2 cellular contexts compared by ENCODE assay signal in the genomic region with DNA sequence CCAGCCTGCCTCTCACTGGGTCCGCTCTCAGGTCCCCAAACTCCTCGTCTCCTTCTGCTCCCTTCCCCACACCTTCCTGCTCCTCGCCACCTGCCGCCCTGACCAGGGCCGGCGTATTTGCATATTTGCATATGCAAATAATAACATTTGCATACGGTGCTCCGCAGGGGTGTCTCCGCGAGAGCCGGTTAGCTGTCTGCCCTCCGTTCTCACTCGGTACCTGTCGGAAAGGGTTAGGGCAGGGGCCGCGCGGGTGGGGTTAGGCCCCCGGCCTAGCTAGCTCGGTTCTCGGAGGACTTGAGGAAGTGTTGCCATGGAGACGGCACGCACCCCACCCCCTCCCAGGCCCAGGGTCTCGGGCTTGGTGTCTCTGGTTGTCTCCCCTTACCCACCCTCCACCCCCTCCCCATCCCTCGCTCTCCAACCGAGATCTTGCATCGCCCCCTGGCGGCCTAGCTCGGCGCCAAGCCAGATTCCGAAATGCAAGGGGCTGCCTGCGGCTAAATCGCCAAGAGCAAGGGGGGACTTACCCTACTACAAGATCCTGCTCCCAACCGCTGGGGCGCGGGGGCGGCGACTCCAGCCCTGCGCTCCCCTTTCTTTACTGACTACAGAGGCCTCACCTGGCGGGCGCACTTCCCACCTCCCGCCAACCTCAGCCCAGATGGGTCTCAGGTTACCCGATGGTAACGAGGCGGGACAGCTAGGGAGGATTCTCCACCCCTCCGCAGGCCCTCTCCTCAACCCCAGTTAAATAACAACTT.
TF ChIP-seq lines count a peak whose summit lies in the region.

No MANE protein-coding gene starts in this region.

TF ChIP-seq in HEK293, 187 proteins besides CTCF, POLR2A, EP300 and RAD21 (continued from another document and continues in another):
- TF ChIP-seq, protein P1, sequence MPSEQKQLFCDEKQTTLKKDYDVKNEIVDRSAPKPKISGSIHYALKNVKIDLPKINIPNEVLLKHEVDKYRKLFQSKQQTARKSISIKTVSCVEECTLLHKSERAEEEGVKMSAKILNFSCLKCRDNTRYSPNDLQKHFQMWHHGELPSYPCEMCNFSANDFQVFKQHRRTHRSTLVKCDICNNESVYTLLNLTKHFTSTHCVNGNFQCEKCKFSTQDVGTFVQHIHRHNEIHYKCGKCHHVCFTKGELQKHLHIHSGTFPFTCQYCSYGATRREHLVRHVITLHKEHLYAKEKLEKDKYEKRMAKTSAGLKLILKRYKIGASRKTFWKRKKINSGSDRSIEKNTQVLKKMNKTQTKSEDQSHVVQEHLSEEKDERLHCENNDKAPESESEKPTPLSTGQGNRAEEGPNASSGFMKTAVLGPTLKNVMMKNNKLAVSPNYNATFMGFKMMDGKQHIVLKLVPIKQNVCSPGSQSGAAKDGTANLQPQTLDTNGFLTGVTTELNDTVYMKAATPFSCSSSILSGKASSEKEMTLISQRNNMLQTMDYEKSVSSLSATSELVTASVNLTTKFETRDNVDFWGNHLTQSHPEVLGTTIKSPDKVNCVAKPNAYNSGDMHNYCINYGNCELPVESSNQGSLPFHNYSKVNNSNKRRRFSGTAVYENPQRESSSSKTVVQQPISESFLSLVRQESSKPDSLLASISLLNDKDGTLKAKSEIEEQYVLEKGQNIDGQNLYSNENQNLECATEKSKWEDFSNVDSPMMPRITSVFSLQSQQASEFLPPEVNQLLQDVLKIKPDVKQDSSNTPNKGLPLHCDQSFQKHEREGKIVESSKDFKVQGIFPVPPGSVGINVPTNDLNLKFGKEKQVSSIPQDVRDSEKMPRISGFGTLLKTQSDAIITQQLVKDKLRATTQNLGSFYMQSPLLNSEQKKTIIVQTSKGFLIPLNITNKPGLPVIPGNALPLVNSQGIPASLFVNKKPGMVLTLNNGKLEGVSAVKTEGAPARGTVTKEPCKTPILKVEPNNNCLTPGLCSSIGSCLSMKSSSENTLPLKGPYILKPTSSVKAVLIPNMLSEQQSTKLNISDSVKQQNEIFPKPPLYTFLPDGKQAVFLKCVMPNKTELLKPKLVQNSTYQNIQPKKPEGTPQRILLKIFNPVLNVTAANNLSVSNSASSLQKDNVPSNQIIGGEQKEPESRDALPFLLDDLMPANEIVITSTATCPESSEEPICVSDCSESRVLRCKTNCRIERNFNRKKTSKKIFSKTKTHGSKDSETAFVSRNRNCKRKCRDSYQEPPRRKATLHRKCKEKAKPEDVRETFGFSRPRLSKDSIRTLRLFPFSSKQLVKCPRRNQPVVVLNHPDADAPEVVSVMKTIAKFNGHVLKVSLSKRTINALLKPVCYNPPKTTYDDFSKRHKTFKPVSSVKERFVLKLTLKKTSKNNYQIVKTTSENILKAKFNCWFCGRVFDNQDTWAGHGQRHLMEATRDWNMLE (tag by site-specific recombination; conservative IDR thresholded peaks at IDR 0.05; ENCODE audit: low read depth), result no peak
- TF ChIP-seq ZNF544 (tag by site-specific recombination; IDR thresholded peaks at IDR 0.05) (no peak), ZNF112 (tag by site-specific recombination; IDR thresholded peaks at IDR 0.05) (no peak), ZNF571 (tag by site-specific recombination; IDR thresholded peaks at IDR 0.05) (no peak), ZNF660 (tag by site-specific recombination; IDR thresholded peaks at IDR 0.05) (peak; percentile 24; the same call in 1 of the 2 replicates), PATZ1 (tag by site-specific recombination; IDR thresholded peaks at IDR 0.05) (peak; percentile 93), ZNF629 (tag by site-specific recombination; IDR thresholded peaks at IDR 0.05) (no peak), GFI1B (tag by site-specific recombination; IDR thresholded peaks at IDR 0.05) (no peak), ZFP69B (tag by site-specific recombination; IDR thresholded peaks at IDR 0.05) (no peak), ZNF280D (tag by site-specific recombination; IDR thresholded peaks at IDR 0.05) (no peak), EGR2 (tag by site-specific recombination; IDR thresholded peaks at IDR 0.05; ENCODE audit: low read depth) (peak; percentile 53)
- TF ChIP-seq, protein P2, sequence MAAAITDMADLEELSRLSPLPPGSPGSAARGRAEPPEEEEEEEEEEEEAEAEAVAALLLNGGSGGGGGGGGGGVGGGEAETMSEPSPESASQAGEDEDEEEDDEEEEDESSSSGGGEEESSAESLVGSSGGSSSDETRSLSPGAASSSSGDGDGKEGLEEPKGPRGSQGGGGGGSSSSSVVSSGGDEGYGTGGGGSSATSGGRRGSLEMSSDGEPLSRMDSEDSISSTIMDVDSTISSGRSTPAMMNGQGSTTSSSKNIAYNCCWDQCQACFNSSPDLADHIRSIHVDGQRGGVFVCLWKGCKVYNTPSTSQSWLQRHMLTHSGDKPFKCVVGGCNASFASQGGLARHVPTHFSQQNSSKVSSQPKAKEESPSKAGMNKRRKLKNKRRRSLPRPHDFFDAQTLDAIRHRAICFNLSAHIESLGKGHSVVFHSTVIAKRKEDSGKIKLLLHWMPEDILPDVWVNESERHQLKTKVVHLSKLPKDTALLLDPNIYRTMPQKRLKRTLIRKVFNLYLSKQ (tag by site-specific recombination; IDR thresholded peaks at IDR 0.05; ENCODE audit: borderline replicate concordance), result no peak

TF ChIP-seq in WTC11, 78 proteins besides CTCF, POLR2A, EP300 and RAD21 (continued from another document and continues in another):
- TF ChIP-seq, protein P3, sequence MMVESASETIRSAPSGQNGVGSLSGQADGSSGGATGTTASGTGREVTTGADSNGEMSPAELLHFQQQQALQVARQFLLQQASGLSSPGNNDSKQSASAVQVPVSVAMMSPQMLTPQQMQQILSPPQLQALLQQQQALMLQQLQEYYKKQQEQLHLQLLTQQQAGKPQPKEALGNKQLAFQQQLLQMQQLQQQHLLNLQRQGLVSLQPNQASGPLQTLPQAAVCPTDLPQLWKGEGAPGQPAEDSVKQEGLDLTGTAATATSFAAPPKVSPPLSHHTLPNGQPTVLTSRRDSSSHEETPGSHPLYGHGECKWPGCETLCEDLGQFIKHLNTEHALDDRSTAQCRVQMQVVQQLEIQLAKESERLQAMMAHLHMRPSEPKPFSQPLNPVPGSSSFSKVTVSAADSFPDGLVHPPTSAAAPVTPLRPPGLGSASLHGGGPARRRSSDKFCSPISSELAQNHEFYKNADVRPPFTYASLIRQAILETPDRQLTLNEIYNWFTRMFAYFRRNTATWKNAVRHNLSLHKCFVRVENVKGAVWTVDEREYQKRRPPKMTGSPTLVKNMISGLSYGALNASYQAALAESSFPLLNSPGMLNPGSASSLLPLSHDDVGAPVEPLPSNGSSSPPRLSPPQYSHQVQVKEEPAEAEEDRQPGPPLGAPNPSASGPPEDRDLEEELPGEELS (CRISPR knock-in tag; IDR thresholded peaks at IDR 0.05), result no peak
- TF ChIP-seq ZNF232 (CRISPR knock-in tag; IDR thresholded peaks at IDR 0.05), result no peak
- no peak for TF ChIP-seq AR (CRISPR knock-in tag; IDR thresholded peaks at IDR 0.05)
- TF ChIP-seq, protein P4, sequence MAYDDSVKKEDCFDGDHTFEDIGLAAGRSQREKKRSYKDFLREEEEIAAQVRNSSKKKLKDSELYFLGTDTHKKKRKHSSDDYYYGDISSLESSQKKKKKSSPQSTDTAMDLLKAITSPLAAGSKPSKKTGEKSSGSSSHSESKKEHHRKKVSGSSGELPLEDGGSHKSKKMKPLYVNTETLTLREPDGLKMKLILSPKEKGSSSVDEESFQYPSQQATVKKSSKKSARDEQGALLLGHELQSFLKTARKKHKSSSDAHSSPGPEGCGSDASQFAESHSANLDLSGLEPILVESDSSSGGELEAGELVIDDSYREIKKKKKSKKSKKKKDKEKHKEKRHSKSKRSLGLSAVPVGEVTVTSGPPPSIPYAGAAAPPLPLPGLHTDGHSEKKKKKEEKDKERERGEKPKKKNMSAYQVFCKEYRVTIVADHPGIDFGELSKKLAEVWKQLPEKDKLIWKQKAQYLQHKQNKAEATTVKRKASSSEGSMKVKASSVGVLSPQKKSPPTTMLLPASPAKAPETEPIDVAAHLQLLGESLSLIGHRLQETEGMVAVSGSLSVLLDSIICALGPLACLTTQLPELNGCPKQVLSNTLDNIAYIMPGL (CRISPR knock-in tag; IDR thresholded peaks at IDR 0.05), result peak; percentile 38; the same call in 1 of the 2 replicates
- TF ChIP-seq, protein P5, sequence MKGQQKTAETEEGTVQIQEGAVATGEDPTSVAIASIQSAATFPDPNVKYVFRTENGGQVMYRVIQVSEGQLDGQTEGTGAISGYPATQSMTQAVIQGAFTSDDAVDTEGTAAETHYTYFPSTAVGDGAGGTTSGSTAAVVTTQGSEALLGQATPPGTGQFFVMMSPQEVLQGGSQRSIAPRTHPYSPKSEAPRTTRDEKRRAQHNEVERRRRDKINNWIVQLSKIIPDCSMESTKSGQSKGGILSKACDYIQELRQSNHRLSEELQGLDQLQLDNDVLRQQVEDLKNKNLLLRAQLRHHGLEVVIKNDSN (CRISPR knock-in tag; IDR thresholded peaks at IDR 0.05), result no peak
- no peak for TF ChIP-seq TEAD4 (CRISPR knock-in tag; IDR thresholded peaks at IDR 0.05)
- TF ChIP-seq ZNF671 (CRISPR knock-in tag; IDR thresholded peaks at IDR 0.05), result no peak
- TF ChIP-seq, protein P6, sequence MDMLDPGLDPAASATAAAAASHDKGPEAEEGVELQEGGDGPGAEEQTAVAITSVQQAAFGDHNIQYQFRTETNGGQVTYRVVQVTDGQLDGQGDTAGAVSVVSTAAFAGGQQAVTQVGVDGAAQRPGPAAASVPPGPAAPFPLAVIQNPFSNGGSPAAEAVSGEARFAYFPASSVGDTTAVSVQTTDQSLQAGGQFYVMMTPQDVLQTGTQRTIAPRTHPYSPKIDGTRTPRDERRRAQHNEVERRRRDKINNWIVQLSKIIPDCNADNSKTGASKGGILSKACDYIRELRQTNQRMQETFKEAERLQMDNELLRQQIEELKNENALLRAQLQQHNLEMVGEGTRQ (CRISPR knock-in tag; IDR thresholded peaks at IDR 0.05), result no peak
- TF ChIP-seq, protein P7, sequence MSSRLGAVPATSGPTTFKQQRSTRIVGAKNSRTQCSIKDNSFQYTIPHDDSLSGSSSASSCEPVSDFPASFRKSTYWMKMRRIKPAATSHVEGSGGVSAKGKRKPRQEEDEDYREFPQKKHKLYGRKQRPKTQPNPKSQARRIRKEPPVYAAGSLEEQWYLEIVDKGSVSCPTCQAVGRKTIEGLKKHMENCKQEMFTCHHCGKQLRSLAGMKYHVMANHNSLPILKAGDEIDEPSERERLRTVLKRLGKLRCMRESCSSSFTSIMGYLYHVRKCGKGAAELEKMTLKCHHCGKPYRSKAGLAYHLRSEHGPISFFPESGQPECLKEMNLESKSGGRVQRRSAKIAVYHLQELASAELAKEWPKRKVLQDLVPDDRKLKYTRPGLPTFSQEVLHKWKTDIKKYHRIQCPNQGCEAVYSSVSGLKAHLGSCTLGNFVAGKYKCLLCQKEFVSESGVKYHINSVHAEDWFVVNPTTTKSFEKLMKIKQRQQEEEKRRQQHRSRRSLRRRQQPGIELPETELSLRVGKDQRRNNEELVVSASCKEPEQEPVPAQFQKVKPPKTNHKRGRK (CRISPR knock-in tag; IDR thresholded peaks at IDR 0.05; ENCODE audit: borderline replicate concordance), result no peak
- TF ChIP-seq ARID4B (CRISPR knock-in tag; IDR thresholded peaks at IDR 0.05; ENCODE audit: borderline replicate concordance), result no peak; the same call in 1 of the 2 replicates
- TF ChIP-seq NR1H2 (CRISPR knock-in tag; IDR thresholded peaks at IDR 0.05), result no peak
- no peak for TF ChIP-seq IRF2 (CRISPR knock-in tag; IDR thresholded peaks at IDR 0.05; ENCODE audit: borderline replicate concordance, low read depth)
- no peak for TF ChIP-seq FOXK1 (CRISPR knock-in tag; IDR thresholded peaks at IDR 0.05)
- no peak for TF ChIP-seq JAZF1 (CRISPR knock-in tag; IDR thresholded peaks at IDR 0.05)
- no peak for TF ChIP-seq NR2C2 (CRISPR knock-in tag; IDR thresholded peaks at IDR 0.05)
